Comparison of ENCODE assay signal across 3 cellular contexts in genomic region chr1:213958346-213958745, GRCh38.
TF ChIP-seq lines count a peak whose summit lies in the region.

No MANE protein-coding gene starts in this region.

TF ChIP-seq in WTC11, 78 proteins besides CTCF, POLR2A, EP300 and RAD21:
- TF ChIP-seq ATF1 (CRISPR knock-in tag; IDR thresholded peaks at IDR 0.05) (no peak), GABPB1 (CRISPR knock-in tag; IDR thresholded peaks at IDR 0.05) (0 out of 2 replicates have a peak, but pooled peaks have one; percentile 16)
TF ChIP-seq in WTC11: peak in this region for 1.

TF ChIP-seq in H1, 55 proteins besides CTCF, POLR2A, EP300 and RAD21:
- TF ChIP-seq ATF2 (IDR thresholded peaks at IDR 0.05; ENCODE audit: low read length) (no peak), BCL11A (IDR thresholded peaks at IDR 0.05; ENCODE audit: low read depth in 2 of 2, low read length in 2 of 2) (no peak), SIN3A (conservative IDR thresholded peaks at IDR 0.05 in 1 of 2, IDR thresholded peaks at IDR 0.05 in 1 of 2; ENCODE audit: low read depth in 1 of 2, low read length in 2 of 2) (no peak), HDAC6 (IDR thresholded peaks at IDR 0.05; ENCODE audit: low read depth, low read length) (no peak), CTBP2 (IDR thresholded peaks at IDR 0.05; ENCODE audit: borderline replicate concordance, insufficient read depth, insufficient read length, low read length) (no peak), EZH2 (IDR thresholded peaks at IDR 0.05; ENCODE audit: low read depth, low read length, severe bottlenecking) (no peak), TAF7 (optimal IDR thresholded peaks at IDR 0.05; ENCODE audit: borderline replicate concordance, low read depth, low read length) (no peak), NANOG (IDR thresholded peaks at IDR 0.05; ENCODE audit: insufficient read depth, low read depth, low read length, poor library complexity, severe bottlenecking) (no peak), RFX5 (IDR thresholded peaks at IDR 0.05; ENCODE audit: borderline replicate concordance, low read depth, low read length) (no peak), YY1 (IDR thresholded peaks at IDR 0.05; ENCODE audit: low read depth, low read length) (no peak), KDM4A (IDR thresholded peaks at IDR 0.05; ENCODE audit: low read depth, low read length, severe bottlenecking) (no peak), RNF2 (IDR thresholded peaks at IDR 0.05; ENCODE audit: borderline replicate concordance, low read depth, low read length, missing control alignments, poor library complexity, severe bottlenecking) (no peak), SP1 (IDR thresholded peaks at IDR 0.05; ENCODE audit: low read depth, low read length) (no peak)

TF ChIP-seq in HepG2, 621 proteins besides CTCF, POLR2A, EP300 and RAD21 (continues in another document):
- TF ChIP-seq LRRFIP1 (CRISPR knock-in tag; conservative IDR thresholded peaks at IDR 0.05) (no peak), ZNF777 (CRISPR knock-in tag; IDR thresholded peaks at IDR 0.05) (no peak), FOXP1 (IDR thresholded peaks at IDR 0.05) (no peak), FOXP1 (CRISPR knock-in tag; IDR thresholded peaks at IDR 0.05) (peak; percentile 59; the same call in 1 of the 2 replicates), FOXO1 (CRISPR knock-in tag; IDR thresholded peaks at IDR 0.05) (peak; percentile 39; the same call in 1 of the 2 replicates), ZBTB20 (CRISPR knock-in tag; IDR thresholded peaks at IDR 0.05; ENCODE audit: borderline replicate concordance, low read depth) (no peak), ZNF446 (CRISPR knock-in tag; IDR thresholded peaks at IDR 0.05) (no peak), RBM39 (IDR thresholded peaks at IDR 0.05; ENCODE audit: low read depth, low read length, poor library complexity, severe bottlenecking) (no peak), ZNF724P (CRISPR knock-in tag; IDR thresholded peaks at IDR 0.05; ENCODE audit: borderline replicate concordance) (no peak), ZNF318 (CRISPR knock-in tag; IDR thresholded peaks at IDR 0.05) (no peak), ARHGAP35 (CRISPR knock-in tag; IDR thresholded peaks at IDR 0.05; ENCODE audit: borderline replicate concordance) (no peak), MXD3 (CRISPR knock-in tag; IDR thresholded peaks at IDR 0.05) (no peak), PTBP1 (IDR thresholded peaks at IDR 0.05; ENCODE audit: low read depth, low read length, poor library complexity, severe bottlenecking) (no peak), ZMYM4 (CRISPR knock-in tag; IDR thresholded peaks at IDR 0.05) (peak; percentile 89), GATA4 (IDR thresholded peaks at IDR 0.05; ENCODE audit: borderline replicate concordance, low read depth) (no peak), ZNF589 (CRISPR knock-in tag; conservative IDR thresholded peaks at IDR 0.05) (no peak), ZSCAN5A (CRISPR knock-in tag; IDR thresholded peaks at IDR 0.05; ENCODE audit: borderline replicate concordance) (peak; percentile 37; the same call in 1 of the 2 replicates), TCF12 (IDR thresholded peaks at IDR 0.05) (no peak), TCF12 (CRISPR knock-in tag; IDR thresholded peaks at IDR 0.05) (no peak), KLF6 (CRISPR knock-in tag; IDR thresholded peaks at IDR 0.05) (no peak), ZNF639 (CRISPR knock-in tag; conservative IDR thresholded peaks at IDR 0.05) (no peak), TCF7 (IDR thresholded peaks at IDR 0.05; ENCODE audit: low read depth) (no peak), ZNF20 (CRISPR knock-in tag; IDR thresholded peaks at IDR 0.05) (no peak), SNRNP70 (IDR thresholded peaks at IDR 0.05; ENCODE audit: low read depth, low read length) (no peak), DPF2 (CRISPR knock-in tag; IDR thresholded peaks at IDR 0.05; ENCODE audit: borderline replicate concordance, low read depth) (no peak), DNMT3B (CRISPR knock-in tag; conservative IDR thresholded peaks at IDR 0.05) (no peak), HOMEZ (CRISPR knock-in tag; IDR thresholded peaks at IDR 0.05; ENCODE audit: low read depth) (peak; percentile 60; the same call in 1 of the 2 replicates), GABPB1 (CRISPR knock-in tag; IDR thresholded peaks at IDR 0.05) (no peak), RNF2 (conservative IDR thresholded peaks at IDR 0.05; ENCODE audit: low read depth) (no peak), ZFP62 (CRISPR knock-in tag; IDR thresholded peaks at IDR 0.05) (no peak), CENPT (CRISPR knock-in tag; IDR thresholded peaks at IDR 0.05; ENCODE audit: low read depth) (no peak), CREM (IDR thresholded peaks at IDR 0.05) (peak; percentile 75; the same call in 1 of the 2 replicates), CREM (CRISPR knock-in tag; IDR thresholded peaks at IDR 0.05) (no peak), SALL1 (CRISPR knock-in tag; IDR thresholded peaks at IDR 0.05) (peak; percentile 64; the same call in 1 of the 2 replicates), MATR3 (CRISPR knock-in tag; IDR thresholded peaks at IDR 0.05) (no peak), RARA (CRISPR knock-in tag; IDR thresholded peaks at IDR 0.05) (peak; percentile 72), ZNF549 (CRISPR knock-in tag; IDR thresholded peaks at IDR 0.05) (no peak), RBM22 (optimal IDR thresholded peaks at IDR 0.05; ENCODE audit: low read length) (no peak), FOSL2 (CRISPR knock-in tag; IDR thresholded peaks at IDR 0.05) (peak; percentile 50; the same call in 1 of the 2 replicates), ZNF292 (CRISPR knock-in tag; IDR thresholded peaks at IDR 0.05; ENCODE audit: borderline replicate concordance, low read depth) (0 out of 2 replicates have a peak, but pooled peaks have one; percentile 31), MAX (IDR thresholded peaks at IDR 0.05) (peak; percentile 64), RXRB (CRISPR knock-in tag; IDR thresholded peaks at IDR 0.05; ENCODE audit: borderline replicate concordance) (peak; percentile 73)
